ENCODE assay signal across 8 cellular contexts in genomic region chrX:46759645-46759974, GRCh38. TPM values are rescaled to one million over a fixed set of nuclear protein-coding genes. Genes with fewer than 3 reads are reported as not detected.
DNase-seq lines count a peak whose midpoint lies in the region; ATAC-seq and TF ChIP-seq lines count a peak whose summit lies in the region.

No MANE protein-coding gene starts in this region.

- H3K4me3 Mint-ChIP-seq in activated naive CD8-positive, alpha-beta T cell treated with anti-CD3 and anti-CD28 coated beads, Interleukin-2, amount 50 U/mL, for 24 hours: peak overlapping the region; percentile 75
- peak overlapping the region; percentile 91 for H3K4me3 Mint-ChIP-seq in memory B cell

- peaks cover 12% of the 10 kb centered on the region for H3K4me1 ChIP-seq in HUES64 (ENCODE audit: insufficient read depth, low read length)

- peak overlapping the region; percentile 61 for H3K27ac Mint-ChIP-seq in activated naive CD8-positive, alpha-beta T cell treated with anti-CD3 and anti-CD28 coated beads, Interleukin-2, amount 50 U/mL, for 24 hours
- H3K27ac Mint-ChIP-seq in memory B cell: peak overlapping the region; percentile 87

- H3K9me3 ChIP-seq in HUES64 (ENCODE audit: insufficient read depth, low read depth, low read length): no peaks in the 10 kb centered on the region

- H3K4me1 Mint-ChIP-seq in activated naive CD8-positive, alpha-beta T cell treated with anti-CD3 and anti-CD28 coated beads, Interleukin-2, amount 50 U/mL, for 24 hours: peaks cover 28% of the 10 kb centered on the region
- H3K4me1 Mint-ChIP-seq in memory B cell: peaks cover 22% of the 10 kb centered on the region

- H3K4me3 ChIP-seq in AG10803 (ENCODE audit: low read length) (peak overlapping the region; percentile 47), HUES64 (ENCODE audit: low read length) (peak overlapping the region; percentile 71)

- no peak for ATAC-seq in activated naive CD8-positive, alpha-beta T cell treated with anti-CD3 and anti-CD28 coated beads, Interleukin-2, amount 50 U/mL, for 24 hours
- ATAC-seq in memory B cell (ENCODE audit: low read depth): no peak
- ATAC-seq in HG03108 (IDR thresholded peaks at IDR 0.05; ENCODE audit: unreplicated experiment): no peak
- no peak for ATAC-seq in GM18498 (IDR thresholded peaks at IDR 0.05; ENCODE audit: unreplicated experiment)

- TF ChIP-seq CTCF in AG10803 (conservative IDR thresholded peaks at IDR 0.05; ENCODE audit: low read length): no peak

- DNase-seq in AG10803 (ENCODE audit: low read depth): peak; percentile 42
- no peak for DNase-seq in activated naive CD8-positive, alpha-beta T cell treated with anti-CD3 and anti-CD28 coated beads, Interleukin-2, amount 50 U/mL, for 24 hours
- DNase-seq in memory B cell (ENCODE audit: low spot score in 2 of 2): no peak
- DNase-seq in NCI-H446 (lab: John Stamatoyannopoulos, UW): no peak
- DNase-seq in stimulated activated CD4-positive, alpha-beta T cell treated with anti-CD3 and anti-CD28 coated beads, Interleukin-4, amount 100 ng/mL, for 4 hours: no peak

- H3K9ac ChIP-seq in HUES64 (ENCODE audit: low read depth, low read length): peak overlapping the region; percentile 59; the same call in 1 of the 2 replicates

- no peaks in the 10 kb centered on the region for H3K36me3 ChIP-seq in HUES64 (ENCODE audit: insufficient read depth, low read length)

- no peaks in the 10 kb centered on the region; the same call in 1 of the 2 replicates for H3K27me3 ChIP-seq in HUES64 (ENCODE audit: insufficient read depth, low read length)

- WGBS in HUES64: 22% methylated on average over 4 of the region's 4 CpGs

- H3K27ac ChIP-seq in HUES64 (ENCODE audit: low read depth, low read length): no peak overlapping the region

- H3K27me3 Mint-ChIP-seq in activated naive CD8-positive, alpha-beta T cell treated with anti-CD3 and anti-CD28 coated beads, Interleukin-2, amount 50 U/mL, for 24 hours: peaks cover 10% of the 10 kb centered on the region
- no peaks in the 10 kb centered on the region for H3K27me3 Mint-ChIP-seq in memory B cell

- H3K36me3 Mint-ChIP-seq in activated naive CD8-positive, alpha-beta T cell treated with anti-CD3 and anti-CD28 coated beads, Interleukin-2, amount 50 U/mL, for 24 hours (ENCODE audit: low read depth): no peaks in the 10 kb centered on the region
- H3K36me3 Mint-ChIP-seq in memory B cell: peaks cover 2% of the 10 kb centered on the region

- H3K9me3 Mint-ChIP-seq in activated naive CD8-positive, alpha-beta T cell treated with anti-CD3 and anti-CD28 coated beads, Interleukin-2, amount 50 U/mL, for 24 hours: no peaks in the 10 kb centered on the region
- no peaks in the 10 kb centered on the region for H3K9me3 Mint-ChIP-seq in memory B cell

RNA-seq across cellular contexts. Expression of gene SLC9A7, which starts 0.7 kb away (rescaled TPM):
- 4.7 TPM for polyA plus RNA-seq in HUES64 (2013, experiment 1 of 2)
- 4.0 TPM for polyA plus RNA-seq in HUES64 (2013, experiment 2 of 2)
